ENCODE assay signal across 9 cellular contexts in the genomic region with DNA sequence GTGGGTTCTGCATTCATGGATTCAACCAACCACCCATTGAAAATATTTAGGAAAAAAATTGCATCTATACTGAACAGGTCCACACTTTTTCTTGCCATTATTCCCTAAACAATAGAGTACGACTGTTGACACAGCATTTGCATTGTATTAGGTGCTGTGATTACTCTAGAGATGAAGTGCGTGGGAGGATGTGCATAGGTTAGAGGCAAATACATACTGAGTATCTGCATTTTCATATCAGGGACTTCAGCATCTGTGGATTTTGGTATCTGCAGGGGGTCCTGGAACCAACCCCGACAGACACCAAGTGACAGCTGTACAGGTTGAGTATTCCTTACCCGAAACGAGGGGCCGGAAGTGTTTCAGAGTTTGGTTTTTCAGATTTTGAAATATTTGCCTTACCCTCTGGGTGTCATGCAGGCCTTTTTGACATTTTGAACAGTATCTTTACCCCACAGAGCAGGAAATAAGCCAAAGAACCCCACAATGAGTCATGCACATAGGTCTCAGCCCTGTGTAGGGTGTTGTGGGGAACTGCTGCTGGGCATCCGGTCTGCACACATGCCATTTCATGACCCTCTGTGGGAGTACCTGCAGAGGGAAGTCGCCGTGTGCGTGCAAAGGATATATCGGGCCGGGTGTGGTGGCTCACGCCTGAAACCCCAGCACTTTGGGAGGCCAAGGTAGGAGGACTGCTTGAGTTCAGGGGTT. TPM values are rescaled to one million over a fixed set of nuclear protein-coding genes. Genes with fewer than 3 reads are reported as not detected.
A peak's percentile ranks its signal among the peaks of the same experiment; 100 is the strongest.
DNase-seq lines count a peak whose midpoint lies in the region; ATAC-seq, FAIRE-seq and TF ChIP-seq lines count a peak whose summit lies in the region.
"Had no signal": no experiment of that assay in that cellular context is flagged by ENCODE, and none has a peak within 500 bp of the region (broad histone marks: within the 10 kb centered on the region; RNA-seq: fewer than 3 reads in every experiment).

No MANE protein-coding gene starts in this region.

- peaks cover 57% of the 10 kb centered on the region for H3K36me3 Mint-ChIP-seq in activated B cell treated with CpG ODN at 0.5 μM for 24 hours (ENCODE audit: low read depth)

- H3K27ac ChIP-seq in uterus, result no peak overlapping the region

- H3K4me1 Mint-ChIP-seq in activated B cell treated with CpG ODN at 0.5 μM for 24 hours, result peaks cover 4% of the 10 kb centered on the region

- no peak overlapping the region for H3K4me3 Mint-ChIP-seq in activated B cell treated with CpG ODN at 0.5 μM for 24 hours

- H3K4me3 ChIP-seq in cardiac fibroblast (replicated peaks in 1 of 2; ENCODE audit: low read depth in 2 of 2, low read length in 2 of 2), result no peak overlapping the region
- H3K4me3 ChIP-seq in uterus, result no peak overlapping the region

- no peaks in the 10 kb centered on the region for H3K27me3 Mint-ChIP-seq in activated B cell treated with CpG ODN at 0.5 μM for 24 hours

- no peaks in the 10 kb centered on the region for H3K9me3 ChIP-seq in uterus

- ATAC-seq in HG03039 (IDR thresholded peaks at IDR 0.05; ENCODE audit: unreplicated experiment) (peak; percentile 53), activated B cell treated with CpG ODN at 0.5 μM for 24 hours (ENCODE audit: low read depth) (peak; percentile 94), GM19324 (IDR thresholded peaks at IDR 0.05; ENCODE audit: low FRiP score, unreplicated experiment) (no peak)

- no peaks in the 10 kb centered on the region for H3K4me1 ChIP-seq in uterus

- H3K36me3 ChIP-seq in uterus, result no peaks in the 10 kb centered on the region

- H3K9me3 Mint-ChIP-seq in activated B cell treated with CpG ODN at 0.5 μM for 24 hours, result no peaks in the 10 kb centered on the region

- DNase-seq in activated B cell treated with CpG ODN at 0.5 μM for 24 hours (no peak), cardiac fibroblast (ENCODE audit: low read depth in 2 of 2) (peak; percentile 7 to 33), DMS153 (lab: John Stamatoyannopoulos, UW) (no peak), urothelium cell line (ENCODE audit: low spot score) (no peak), uterus (no peak)
- DNase-seq in stimulated activated CD8-positive, alpha-beta memory T cell treated with anti-CD3 and anti-CD28 coated beads, Interleukin-4, amount 100 ng/mL, for 1 hour (ENCODE audit: low read depth in 2 of 2, low spot score in 1 of 2), result peak; percentile 13 to 33
- DNase-seq: IMR-90 had no signal

- no peak for FAIRE-seq in urothelium cell line (lab: Jason Lieb, UNC)

- no peaks in the 10 kb centered on the region for H3K27me3 ChIP-seq in uterus

- CTCF ChIA-PET in activated B cell treated with CpG ODN at 0.5 μM for 24 hours (lab: Charles Lee), result no interaction called here

- intact Hi-C loops in activated B cell treated with CpG ODN at 0.5 μM for 24 hours (cut with micrococcal nuclease) (loop anchor here (1.0 kb wide), 1 partner anchor 14 kb away; a partner anchor contains a TSS), uterus (cut with DNase I; ENCODE audit: low total_unique reads) (no loop called here)

- TF ChIP-seq CTCF in activated B cell treated with CpG ODN at 0.5 μM for 24 hours (IDR thresholded peaks at IDR 0.05) (no peak), cardiac fibroblast (IDR thresholded peaks at IDR 0.05; ENCODE audit: low read depth, low read length) (no peak), uterus (IDR thresholded peaks at IDR 0.05) (no peak)

- no peak overlapping the region for H3K27ac Mint-ChIP-seq in activated B cell treated with CpG ODN at 0.5 μM for 24 hours

- POLR2A ChIA-PET in activated B cell treated with CpG ODN at 0.5 μM for 24 hours (lab: Charles Lee), result no interaction called here

- no peak for TF ChIP-seq POLR2A in uterus (IDR thresholded peaks at IDR 0.05)

RNA-seq across cellular contexts. Expression of a gene that starts 14.5 kb away (rescaled TPM):
- total RNA-seq in activated B cell treated with CpG ODN at 0.5 μM for 24 hours (53.2 and 57.3 TPM in 2 replicates), uterus (10 to 100 TPM; 15.6 to 39.0 (median 33.8) TPM)

RNA-seq across cellular contexts. Expression of a gene that starts 14.8 kb away (rescaled TPM):
- total RNA-seq in activated B cell treated with CpG ODN at 0.5 μM for 24 hours (81.1 and 84.6 TPM in 2 replicates), uterus (10 to 100 TPM in 3 of 4 donors, 1 to 10 TPM in 1; 6.2 to 95.5 (median 34.3) TPM)

RNA-seq across cellular contexts. Expression of a gene that starts 51.7 kb away (rescaled TPM):
- total RNA-seq in activated B cell treated with CpG ODN at 0.5 μM for 24 hours (13.3 and 20.8 TPM in 2 replicates), uterus (10 to 100 TPM in 3 of 4 donors, 1 to 10 TPM in 1; 3.8 to 23.0 (median 16.2) TPM)

Comparison
In these comparisons a context has a peak if more than half of its experiments do, and no peak if none do; other contexts are left out.
1. DNase-seq: peak in cardiac fibroblast (2 of 2) and stimulated activated CD8-positive, alpha-beta memory T cell treated with anti-CD3 and anti-CD28 coated beads, Interleukin-4, amount 100 ng/mL, for 1 hour (2 of 2); none in activated B cell treated with CpG ODN at 0.5 μM for 24 hours (single experiment), DMS153 (single experiment), urothelium cell line (single experiment) and uterus (0 of 2).